In the genomic region with DNA sequence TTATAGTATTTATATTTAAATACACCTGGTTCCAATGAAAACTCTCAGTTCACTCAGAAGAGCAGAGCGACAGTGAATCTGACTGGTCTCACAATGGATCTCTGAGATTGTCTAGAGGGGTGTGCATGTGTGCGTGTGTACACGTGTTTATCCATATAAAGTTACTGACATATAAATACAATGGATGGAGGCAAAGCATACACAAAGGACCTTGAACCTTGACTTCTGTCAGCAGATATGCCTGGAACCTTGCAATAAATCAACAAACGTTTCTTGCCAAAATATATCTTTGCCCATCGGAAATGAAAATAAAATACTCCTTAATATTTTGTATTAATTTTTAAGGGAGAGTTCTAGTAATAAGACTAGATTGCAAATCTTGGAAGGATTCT, we compare ENCODE assay signal across 17 cellular contexts. TPM values are rescaled to one million over a fixed set of nuclear protein-coding genes. Genes with fewer than 3 reads are reported as not detected.
"Had no signal": no experiment of that assay in that cellular context is flagged by ENCODE, and none has a peak within 500 bp of the region (broad histone marks: within the 10 kb centered on the region; RNA-seq: fewer than 3 reads in every experiment).

No MANE protein-coding gene starts in this region.

- H3K4me2 ChIP-seq: smooth muscle cell had no signal

- H3K27me3 ChIP-seq: foreskin keratinocyte, heart left ventricle, right atrium auricular region, suprapubic skin, thyroid gland had no signal

- H3K4me3 ChIP-seq: heart left ventricle, lower lobe of right lung, psoas muscle, right atrium auricular region, smooth muscle cell, suprapubic skin, thyroid gland had no signal

- H3K4me1 ChIP-seq: foreskin keratinocyte, thyroid gland had no signal

- H3K27ac ChIP-seq: foreskin keratinocyte, lower lobe of right lung, psoas muscle, suprapubic skin, thyroid gland had no signal

- H3K36me3 ChIP-seq: lower lobe of right lung, right atrium auricular region, suprapubic skin, thyroid gland had no signal

- H3K9me3 ChIP-seq: heart left ventricle, lower lobe of right lung, psoas muscle, right atrium auricular region, suprapubic skin, thyroid gland had no signal

- ATAC-seq: foreskin keratinocyte; natural killer cell treated with Interleukin-12 subunit alpha and Interleukin-12 subunit beta and Interleukin-15 and Interleukin-18, amount 100 ng/mL, for 72 hours; psoas muscle had no signal

- FAIRE-seq: endometrium, urothelium cell line had no signal

- DNase-seq: effector memory CD4-positive, alpha-beta T cell; foreskin keratinocyte; heart left ventricle; hypothalamus; kidney glomerular epithelial cell; lower lobe of right lung; midbrain; psoas muscle; stimulated activated CD4-positive, alpha-beta T cell treated with anti-CD3 and anti-CD28 coated beads, Interleukin-2, amount 100 ng/mL, for 48 hours; stimulated activated naive CD4-positive, alpha-beta T cell treated with Interleukin-2 at 50 U/mL for 16 hours; thyroid gland had no signal

RNA-seq across cellular contexts. Expression of gene KCNJ8, which starts 52.0 kb away (rescaled TPM):
- total RNA-seq: foreskin keratinocyte; natural killer cell treated with Interleukin-12 subunit alpha and Interleukin-12 subunit beta and Interleukin-15 and Interleukin-18, amount 100 ng/mL, for 72 hours; smooth muscle cell had no signal
- polyA plus RNA-seq: foreskin keratinocyte, smooth muscle cell had no signal
